ENCODE assay signal across 32 cellular contexts in the genomic region with DNA sequence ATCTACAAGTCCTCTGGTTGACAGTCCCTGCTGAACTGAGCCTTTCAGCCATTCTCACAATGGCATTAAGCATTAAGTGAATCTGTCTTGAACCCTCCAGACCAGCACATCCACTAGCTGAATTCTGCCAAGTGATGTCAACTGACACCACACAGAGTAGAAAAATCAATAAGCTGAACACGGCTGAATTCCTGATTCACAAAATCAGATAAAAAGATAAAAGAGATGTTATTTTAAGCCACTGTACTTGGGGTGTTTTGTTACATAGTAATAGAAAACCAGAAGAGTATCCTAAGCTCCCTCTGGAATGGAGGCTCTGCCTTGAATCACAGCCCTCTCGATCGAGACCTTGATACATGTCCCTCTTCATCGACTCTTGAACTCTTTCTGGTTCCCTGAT.
"Had no signal": no experiment of that assay in that cellular context is flagged by ENCODE, and none has a peak within 500 bp of the region (broad histone marks: within the 10 kb centered on the region; RNA-seq: fewer than 3 reads in every experiment).

No MANE protein-coding gene starts in this region.

- H3K4me1 ChIP-seq: adrenal gland, breast epithelium, colonic mucosa, gastroesophageal sphincter had no signal

- H3K9me3 ChIP-seq: adrenal gland, breast epithelium, colonic mucosa, gastroesophageal sphincter, heart right ventricle had no signal

- H3K27me3 ChIP-seq: adrenal gland, cardiac muscle cell, colonic mucosa, gastroesophageal sphincter, heart right ventricle had no signal

- ATAC-seq: activated CD4-positive, CD25-positive, alpha-beta regulatory T cell treated with anti-CD3 and anti-CD28 coated beads, Interleukin-2, amount 50 U/mL, for 24 hours; activated CD8-positive, alpha-beta T cell treated with anti-CD3 and anti-CD28 coated beads for 36 hours; activated T-cell treated with anti-CD3 and anti-CD28 coated beads, Interleukin-2, amount 50 U/mL, for 4 hours; activated T-helper 17 cell treated with anti-CD3 and anti-CD28 coated beads, Interleukin-2, amount 50 U/mL, for 72 hours; esophagus mucosa; gastroesophageal sphincter; heart right ventricle; T-cell; T-helper 17 cell had no signal

- DNase-seq: activated B cell treated with CpG ODN at 0.5 μM for 24 hours; activated CD4-positive, alpha-beta T cell treated with anti-CD3 and anti-CD28 coated beads for 48 hours; activated CD4-positive, alpha-beta T cell treated with anti-CD3 and anti-CD28 coated beads, Interleukin-2, amount 50 U/mL, for 1 hour; activated CD4-positive, alpha-beta T cell treated with anti-CD3 and anti-CD28 coated beads, Interleukin-2, amount 50 U/mL, for 48 hours; activated CD8-positive, alpha-beta memory T cell treated with anti-CD3 and anti-CD28 coated beads for 24 hours; activated CD8-positive, alpha-beta T cell treated with anti-CD3 and anti-CD28 coated beads for 36 hours; activated effector memory CD4-positive, alpha-beta T cell treated with Interleukin-2 at 50 U/mL for 16 hours; activated gamma-delta T cell treated with Interleukin-2 at 50 U/mL for 16 hours; activated naive CD4-positive, alpha-beta T cell treated with anti-CD3 and anti-CD28 coated beads, Interleukin-2, amount 50 U/mL, for 16 hours; activated naive CD4-positive, alpha-beta T cell treated with Interleukin-2 at 50 U/mL for 16 hours; activated T-cell treated with anti-CD3 and anti-CD28 coated beads, Interleukin-2, amount 50 U/mL, for 4 hours; adrenal gland; amygdala; aorta; central memory CD4-positive, alpha-beta T cell; cerebellar nuclear complex; colonic mucosa; dorsolateral prefrontal cortex; effector memory CD4-positive, alpha-beta T cell; endodermal cell; foreskin fibroblast; heart right ventricle; T-cell; T-helper 17 cell; T1000; WERI-Rb-1 had no signal

- H3K27ac ChIP-seq: adrenal gland, breast epithelium, cardiac muscle cell, colonic mucosa, dorsolateral prefrontal cortex, gastroesophageal sphincter, heart right ventricle, WERI-Rb-1 had no signal

- H3K4me3 ChIP-seq: adrenal gland, breast epithelium, cardiac muscle cell, colonic mucosa, dorsolateral prefrontal cortex, gastroesophageal sphincter, heart right ventricle had no signal

- H3K36me3 ChIP-seq: adrenal gland, breast epithelium, cardiac muscle cell, colonic mucosa, gastroesophageal sphincter, heart right ventricle, WERI-Rb-1 had no signal
